Comparison of ENCODE assay signal across 14 cellular contexts in the genomic region with DNA sequence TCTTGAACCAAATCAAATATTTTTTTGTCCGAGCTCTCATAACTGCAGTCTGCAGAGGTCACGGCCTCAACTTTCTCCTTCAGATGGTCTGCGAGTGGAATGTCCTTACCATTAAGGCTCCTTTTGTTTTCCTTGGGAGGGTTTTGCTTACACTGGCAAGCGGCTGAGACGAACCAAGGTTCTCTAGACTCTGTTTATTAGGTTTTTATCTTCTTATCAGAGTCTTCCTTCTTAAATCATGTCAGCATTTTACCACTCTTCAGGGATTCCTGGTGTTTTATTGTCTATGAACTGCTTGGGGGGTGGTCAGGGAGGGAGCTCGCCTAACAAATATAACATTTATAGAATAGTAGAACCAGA.
A peak's percentile ranks its signal among the peaks of the same experiment; 100 is the strongest.
DNase-seq lines count a peak whose midpoint lies in the region.
"Had no signal": no experiment of that assay in that cellular context is flagged by ENCODE, and none has a peak within 500 bp of the region (broad histone marks: within the 10 kb centered on the region; RNA-seq: fewer than 3 reads in every experiment).

No MANE protein-coding gene starts in this region.

- H3K4me1 ChIP-seq in SJSA1 (replicated peaks), result peaks cover 36% of the 10 kb centered on the region
- H3K4me1 ChIP-seq: colonic mucosa had no signal

- H3K27ac ChIP-seq in SJSA1, result peak overlapping the region; percentile 99
- H3K27ac ChIP-seq: colonic mucosa had no signal

- H3K9me3 ChIP-seq in SJSA1 (replicated peaks), result no peaks in the 10 kb centered on the region
- H3K9me3 ChIP-seq: colonic mucosa, gastroesophageal sphincter, sigmoid colon had no signal

- no peaks in the 10 kb centered on the region for H3K36me3 ChIP-seq in SJSA1
- H3K36me3 ChIP-seq: colonic mucosa, gastroesophageal sphincter, MG63, sigmoid colon had no signal

- peak; percentile 89 for DNase-seq in EH (ENCODE audit: low read depth)
- peak; percentile 64 to 93 for DNase-seq in SJSA1 (ENCODE audit: low read depth in 1 of 2, low spot score in 2 of 2)
- peak; percentile 27 for DNase-seq in glomerular endothelial cell (ENCODE audit: extremely low read depth, low read depth, low spot score)
- peak; percentile 19 for DNase-seq in pulmonary artery endothelial cell (ENCODE audit: low read depth, low spot score)
- no peak for DNase-seq in COLO668 (lab: John Stamatoyannopoulos, UW; ENCODE audit: unreplicated experiment)
- no peak for DNase-seq in cerebellar nuclear complex (lab: John Stamatoyannopoulos, UW)
- DNase-seq in medulla oblongata (ENCODE audit: extremely low spot score), result no peak
- no peak for DNase-seq in activated CD4-positive, alpha-beta T cell treated with anti-CD3 and anti-CD28 coated beads for 48 hours
- DNase-seq: CD4-positive, alpha-beta T cell; colonic mucosa; NCI-H345; sigmoid colon had no signal

- H3K27me3 ChIP-seq in SJSA1 (replicated peaks), result no peaks in the 10 kb centered on the region
- H3K27me3 ChIP-seq: colonic mucosa, gastroesophageal sphincter, MG63, sigmoid colon had no signal

- peak overlapping the region; percentile 22 for H3K4me3 ChIP-seq in SJSA1
- H3K4me3 ChIP-seq: colonic mucosa, gastroesophageal sphincter, MG63, sigmoid colon had no signal

Comparison
In these comparisons a context has a peak if more than half of its experiments do, and no peak if none do; other contexts are left out.
1. DNase-seq: peak in EH (single experiment), SJSA1 (2 of 2), glomerular endothelial cell (single experiment) and pulmonary artery endothelial cell (single experiment); none in COLO668 (single experiment), cerebellar nuclear complex (0 of 2), medulla oblongata (single experiment) and activated CD4-positive, alpha-beta T cell treated with anti-CD3 and anti-CD28 coated beads for 48 hours (single experiment).